In genomic region chr16:19559242-19559910, GRCh38 we compare ENCODE assay signal across 8 cellular contexts. TPM values are rescaled to one million over a fixed set of nuclear protein-coding genes. Genes with fewer than 3 reads are reported as not detected.
DNase-seq lines count a peak whose midpoint lies in the region; ATAC-seq, FAIRE-seq and TF ChIP-seq lines count a peak whose summit lies in the region.

No MANE protein-coding gene starts in this region.

- TF ChIP-seq CTCF in GM12864 (IDR thresholded peaks at IDR 0.05; ENCODE audit: low read depth, low read length, missing control alignments) (peak; percentile 59), ascending aorta (IDR thresholded peaks at IDR 0.05) (peak; percentile 42 to 69 (median 63)), kidney (IDR thresholded peaks at IDR 0.05; ENCODE audit: borderline replicate concordance, extremely low read depth, insufficient read depth) (peak; percentile 51), thyroid gland (IDR thresholded peaks at IDR 0.05) (peak; percentile 15 to 68 (median 50))

- H3K36me3 Mint-ChIP-seq in activated T-helper 17 cell treated with anti-CD3 and anti-CD28 coated beads, Interleukin-2, amount 50 U/mL, for 72 hours (ENCODE audit: low read depth): peaks cover 14% of the 10 kb centered on the region

- no peak for TF ChIP-seq POLR2A in thyroid gland (IDR thresholded peaks at IDR 0.05)

- H3K4me1 Mint-ChIP-seq in activated T-helper 17 cell treated with anti-CD3 and anti-CD28 coated beads, Interleukin-2, amount 50 U/mL, for 72 hours: peaks cover 11% of the 10 kb centered on the region

- H3K27ac ChIP-seq in ascending aorta: no peak overlapping the region
- H3K27ac ChIP-seq in kidney (ENCODE audit: low read depth in 2 of 2, low read length in 2 of 2): no peak overlapping the region
- H3K27ac ChIP-seq in thyroid gland: no peak overlapping the region

- H3K27me3 ChIP-seq in ascending aorta: no peaks in the 10 kb centered on the region
- no peaks in the 10 kb centered on the region for H3K27me3 ChIP-seq in thyroid gland

- no peak overlapping the region for H3K4me3 Mint-ChIP-seq in activated T-helper 17 cell treated with anti-CD3 and anti-CD28 coated beads, Interleukin-2, amount 50 U/mL, for 72 hours

- H3K4me1 ChIP-seq in ascending aorta: peaks cover 0 to 8% of the 10 kb centered on the region in 2 donors
- H3K4me1 ChIP-seq in kidney (ENCODE audit: control insufficient read depth in 1 of 2, insufficient read depth in 1 of 2, low read depth in 1 of 2, low read length in 2 of 2): peaks cover 3 to 5% of the 10 kb centered on the region in 2 donors
- peaks cover 0 to 11% of the 10 kb centered on the region in 2 donors for H3K4me1 ChIP-seq in thyroid gland

- H3K36me3 ChIP-seq in ascending aorta (peaks cover 0 to under 1% of the 10 kb centered on the region in 2 donors), kidney (ENCODE audit: control insufficient read depth in 1 of 2, insufficient read depth in 2 of 2, low read length in 2 of 2) (no peaks in the 10 kb centered on the region), thyroid gland (no peaks in the 10 kb centered on the region)

- H3K27me3 Mint-ChIP-seq in activated T-helper 17 cell treated with anti-CD3 and anti-CD28 coated beads, Interleukin-2, amount 50 U/mL, for 72 hours: no peaks in the 10 kb centered on the region

- H3K9ac ChIP-seq in kidney (ENCODE audit: low read length in 2 of 2): no peak overlapping the region

- H3K9me3 ChIP-seq in ascending aorta: no peaks in the 10 kb centered on the region
- no peaks in the 10 kb centered on the region for H3K9me3 ChIP-seq in kidney (ENCODE audit: control insufficient read depth in 1 of 2, low read length in 2 of 2)
- H3K9me3 ChIP-seq in thyroid gland: no peaks in the 10 kb centered on the region

- 79 to 83% methylated on average over 10 of the region's 10 CpGs for WGBS in thyroid gland, 2 donors

- peak; percentile 71 for DNase-seq in CD1c-positive myeloid dendritic cell (ENCODE audit: extremely low spot score)
- no peak for DNase-seq in GM12864 (ENCODE audit: low read depth)
- DNase-seq in NCI-H2196 treated with DMSO at 0.1 percent for 48 hours (lab: John Stamatoyannopoulos, UW; ENCODE audit: unreplicated experiment): peak; percentile 53
- DNase-seq in ascending aorta (ENCODE audit: low spot score in 2 of 2): no peak
- no peak for DNase-seq in kidney
- DNase-seq in thyroid gland: no peak

- no peak overlapping the region for H3K4me3 ChIP-seq in GM12864 (ENCODE audit: low read depth, low read length)
- no peak overlapping the region for H3K4me3 ChIP-seq in ascending aorta
- H3K4me3 ChIP-seq in kidney (ENCODE audit: low read length in 2 of 2): no peak overlapping the region
- no peak overlapping the region for H3K4me3 ChIP-seq in thyroid gland (replicated peaks in 1 of 3)

- FAIRE-seq in kidney (lab: Jason Lieb, UNC): no peak

- H3K27ac Mint-ChIP-seq in activated T-helper 17 cell treated with anti-CD3 and anti-CD28 coated beads, Interleukin-2, amount 50 U/mL, for 72 hours: no peak overlapping the region

- intact Hi-C loops in ascending aorta (cut with DNase I) (loop anchor here (1.0 to 10.0 kb wide), 5 partner anchors 48 to 1183 kb away; partner anchors contain the start of genes ARL6IP1 and THUMPD1), kidney (cut with DNase I) (no loop called here), thyroid gland (cut with DNase I) (loop anchor here (5.0 kb wide), 1 partner anchor 37 kb away; the partner anchor contains the start of genes CCP110 and GDE1)

- H3K9me3 Mint-ChIP-seq in activated T-helper 17 cell treated with anti-CD3 and anti-CD28 coated beads, Interleukin-2, amount 50 U/mL, for 72 hours: no peaks in the 10 kb centered on the region

- ATAC-seq in HG02870 (IDR thresholded peaks at IDR 0.05; ENCODE audit: unreplicated experiment): no peak
- ATAC-seq in activated T-helper 17 cell treated with anti-CD3 and anti-CD28 coated beads, Interleukin-2, amount 50 U/mL, for 72 hours (replicated peaks): no peak

RNA-seq across cellular contexts. Expression of gene VPS35L, which starts 3.9 kb away (rescaled TPM):
- total RNA-seq in ascending aorta: 44.4 TPM
- total RNA-seq in kidney: 63.5 TPM
- 42.4 TPM for polyA plus RNA-seq in kidney (ENCODE audit: insufficient read depth, low read depth, low replicate concordance)
- 10 to 100 TPM; 64.9 to 74.3 (median 68.8) TPM for total RNA-seq in thyroid gland
- total RNA-seq in activated T-helper 17 cell treated with anti-CD3 and anti-CD28 coated beads, Interleukin-2, amount 50 U/mL, for 72 hours: 10 to 100 TPM; 38.2 to 40.8 TPM

RNA-seq across cellular contexts. Expression of gene CCP110, which starts 35.6 kb away (rescaled TPM):
- total RNA-seq in ascending aorta: 6.1 TPM
- total RNA-seq in kidney: 14.5 TPM
- polyA plus RNA-seq in kidney (ENCODE audit: insufficient read depth, low read depth, low replicate concordance): 3.5 TPM
- 10 to 100 TPM; 19.5 to 27.8 (median 24.0) TPM for total RNA-seq in thyroid gland
- total RNA-seq in activated T-helper 17 cell treated with anti-CD3 and anti-CD28 coated beads, Interleukin-2, amount 50 U/mL, for 72 hours: 10 to 100 TPM; 28.1 to 46.5 TPM

RNA-seq across cellular contexts. Expression of gene GDE1, which starts 37.5 kb away (rescaled TPM):
- total RNA-seq in ascending aorta (27.4 TPM), kidney (48.2 TPM), thyroid gland (10 to 100 TPM; 57.3 to 80.9 (median 68.8) TPM)
- polyA plus RNA-seq in kidney (ENCODE audit: insufficient read depth, low read depth, low replicate concordance): 54.7 TPM
- total RNA-seq in activated T-helper 17 cell treated with anti-CD3 and anti-CD28 coated beads, Interleukin-2, amount 50 U/mL, for 72 hours: 10 to 100 TPM; 24.2 to 36.9 TPM

Comparison
In these comparisons a context has a peak if more than half of its experiments do, and no peak if none do; other contexts are left out.
1. DNase-seq: peak in CD1c-positive myeloid dendritic cell (single experiment) and NCI-H2196 treated with DMSO at 0.1 percent for 48 hours (single experiment); none in GM12864 (single experiment), ascending aorta (0 of 2), kidney (single experiment) and thyroid gland (0 of 2).
2. Peak in every context shown above with its lines, with median percentiles within 50 percentile points of each other: CTCF ChIP-seq.